Comparison of ENCODE assay signal across 8 cellular contexts in genomic region chr11:77637345-77638165, GRCh38. TPM values are rescaled to one million over a fixed set of nuclear protein-coding genes. Genes with fewer than 3 reads are reported as not detected.
DNase-seq lines count a peak whose midpoint lies in the region; ATAC-seq, FAIRE-seq and TF ChIP-seq lines count a peak whose summit lies in the region.

A gene with protein sequence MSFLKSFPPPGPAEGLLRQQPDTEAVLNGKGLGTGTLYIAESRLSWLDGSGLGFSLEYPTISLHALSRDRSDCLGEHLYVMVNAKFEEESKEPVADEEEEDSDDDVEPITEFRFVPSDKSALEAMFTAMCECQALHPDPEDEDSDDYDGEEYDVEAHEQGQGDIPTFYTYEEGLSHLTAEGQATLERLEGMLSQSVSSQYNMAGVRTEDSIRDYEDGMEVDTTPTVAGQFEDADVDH (minus strand): TSS chr11:77637794. CDS start chr11:77637714, 80 bp downstream.

- H3K27me3 Mint-ChIP-seq in T-helper 1 cell treated with Interleukin-12 subunit alpha and Interleukin-12 subunit beta and Interleukin-4 antibody, amounts not matched to agents 30 μg/mL and 1 μg/mL, for 36 hours (ENCODE audit: low read depth), result no peaks in the 10 kb centered on the region

- H3K36me3 Mint-ChIP-seq in T-helper 1 cell treated with Interleukin-12 subunit alpha and Interleukin-12 subunit beta and Interleukin-4 antibody, amounts not matched to agents 30 μg/mL and 1 μg/mL, for 36 hours (ENCODE audit: low read depth), result peaks cover 16% of the 10 kb centered on the region

- H3K27me3 ChIP-seq in right atrium auricular region, result no peaks in the 10 kb centered on the region
- peaks cover 0 to 7% (median 0%) of the 10 kb centered on the region in 3 donors for H3K27me3 ChIP-seq in psoas muscle (ENCODE audit: insufficient read depth in 3 of 3, low read length in 2 of 3)

- peaks cover 0 to 22% of the 10 kb centered on the region in 2 donors for H3K4me1 ChIP-seq in right atrium auricular region
- no peaks in the 10 kb centered on the region for H3K4me1 ChIP-seq in psoas muscle

- peak; percentile 92 for FAIRE-seq in GM12892 (lab: Jason Lieb, UNC)
- peak; percentile 13 for FAIRE-seq in urothelium cell line (lab: Jason Lieb, UNC)

- peaks cover 13% of the 10 kb centered on the region for H3K9me3 Mint-ChIP-seq in T-helper 1 cell treated with Interleukin-12 subunit alpha and Interleukin-12 subunit beta and Interleukin-4 antibody, amounts not matched to agents 30 μg/mL and 1 μg/mL, for 36 hours

- TF ChIP-seq CTCF in right atrium auricular region (IDR thresholded peaks at IDR 0.05), result no peak
- TF ChIP-seq CTCF in psoas muscle (IDR thresholded peaks at IDR 0.05), result no peak

- peak within 1 kb of the TSS; percentile 84 to 92 for H3K4me3 ChIP-seq in right atrium auricular region
- H3K4me3 ChIP-seq in psoas muscle, result peak within 1 kb of the TSS; percentile 97

- H3K9me3 ChIP-seq in right atrium auricular region, result no peaks in the 10 kb centered on the region
- H3K9me3 ChIP-seq in psoas muscle, result no peaks in the 10 kb centered on the region

- H3K36me3 ChIP-seq in right atrium auricular region (no peaks in the 10 kb centered on the region), psoas muscle (ENCODE audit: insufficient read depth in 1 of 2, low read depth in 1 of 2) (peaks cover 0 to 6% of the 10 kb centered on the region in 2 donors)

- H3K4me3 Mint-ChIP-seq in T-helper 1 cell treated with Interleukin-12 subunit alpha and Interleukin-12 subunit beta and Interleukin-4 antibody, amounts not matched to agents 30 μg/mL and 1 μg/mL, for 36 hours, result peak within 1 kb of the TSS; percentile 94

- peak; percentile 91 for TF ChIP-seq POLR2A in GM12892 (IDR thresholded peaks at IDR 0.05; ENCODE audit: low read depth, low read length)

- DNase-seq in GM12892 (ENCODE audit: insufficient read length) (peak; percentile 59), NCI-H146 (lab: John Stamatoyannopoulos, UW) (peak; percentile 91), amygdala (lab: John Stamatoyannopoulos, UW) (peak; percentile 36 to 96 (median 84)), right atrium auricular region (ENCODE audit: low spot score) (peak; percentile 89), psoas muscle (peak; percentile 84 to 92), urothelium cell line (ENCODE audit: low spot score) (peak; percentile 93)

- H3K27ac ChIP-seq in right atrium auricular region, result peak within 1 kb of the TSS; percentile 73 to 76
- peak within 1 kb of the TSS; percentile 78 for H3K27ac ChIP-seq in psoas muscle

- WGBS in psoas muscle, 3 donors, result 0 to 1% (median 1%) methylated on average over 35 to 41 of the region's 41 CpGs

- ATAC-seq in HG02852 (IDR thresholded peaks at IDR 0.05; ENCODE audit: unreplicated experiment) (peak; percentile 95), psoas muscle (peak; percentile 96 to 99 (median 98))

- peaks cover 33% of the 10 kb centered on the region for H3K4me1 Mint-ChIP-seq in T-helper 1 cell treated with Interleukin-12 subunit alpha and Interleukin-12 subunit beta and Interleukin-4 antibody, amounts not matched to agents 30 μg/mL and 1 μg/mL, for 36 hours (ENCODE audit: low read depth)

- intact Hi-C loops in psoas muscle (cut with DNase I), result no loop called here

- H3K27ac Mint-ChIP-seq in T-helper 1 cell treated with Interleukin-12 subunit alpha and Interleukin-12 subunit beta and Interleukin-4 antibody, amounts not matched to agents 30 μg/mL and 1 μg/mL, for 36 hours, result peak within 1 kb of the TSS; percentile 94

RNA-seq across cellular contexts. Expression of the gene that starts here (rescaled TPM):
- 183 TPM for polyA plus RNA-seq in GM12892 (2012; ENCODE audit: missing spikeins)
- total RNA-seq in right atrium auricular region, result 10 to 100 TPM; 55.2 to 59.2 TPM
- 10 to 100 TPM; 67.0 to 89.0 (median 75.1) TPM for total RNA-seq in psoas muscle
- 10 to 100 TPM; 62.1 to 86.4 (median 64.3) TPM for polyA plus RNA-seq in psoas muscle

Comparison
In these comparisons a context has a peak if more than half of its experiments do, and no peak if none do; other contexts are left out.
1. Peak in every context shown above with its lines: DNase-seq, ATAC-seq, H3K4me3 ChIP-seq and H3K27ac ChIP-seq.